31 cellular contexts compared by ENCODE assay signal in the genomic region with DNA sequence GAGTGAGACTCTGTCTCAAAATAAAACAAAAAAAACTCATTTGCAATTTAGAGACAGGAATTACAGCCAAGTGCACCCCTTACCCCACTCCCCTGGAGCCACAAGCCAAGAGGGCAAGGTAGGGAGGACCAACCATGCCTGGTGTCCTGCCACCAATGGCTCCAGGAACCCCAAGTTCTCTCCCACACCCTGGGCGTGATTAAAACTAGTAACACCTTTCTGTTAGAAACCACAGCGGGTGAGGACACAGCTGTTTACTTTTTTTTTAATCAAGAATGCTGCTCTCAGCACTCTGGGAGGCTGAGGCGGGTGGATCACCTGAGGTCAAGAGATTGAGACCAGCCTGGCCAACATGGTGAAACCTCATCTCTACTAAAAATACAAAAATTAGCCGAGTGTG. TPM values are rescaled to one million over a fixed set of nuclear protein-coding genes. Genes with fewer than 3 reads are reported as not detected.
DNase-seq lines count a peak whose midpoint lies in the region; ATAC-seq, FAIRE-seq and TF ChIP-seq lines count a peak whose summit lies in the region.
"Had no signal": no experiment of that assay in that cellular context is flagged by ENCODE, and none has a peak within 500 bp of the region (broad histone marks: within the 10 kb centered on the region; RNA-seq: fewer than 3 reads in every experiment).

No MANE protein-coding gene starts in this region.

- H3K4me3 Mint-ChIP-seq in activated CD4-positive, alpha-beta T cell treated with anti-CD3 and anti-CD28 coated beads, Interleukin-2, amount 10 ng/mL, durations not matched to agents 7 days and 5 days, result no peak overlapping the region
- peak overlapping the region; percentile 43 for H3K4me3 Mint-ChIP-seq in T-helper 17 cell
- H3K4me3 Mint-ChIP-seq in naive thymus-derived CD8-positive, alpha-beta T cell, result peak overlapping the region in 7 of 10 donors; percentile 5 to 75 (median 19)
- H3K4me3 Mint-ChIP-seq: stimulated activated naive CD8-positive, alpha-beta T cell treated with anti-CD3 and anti-CD28 coated beads, Interleukin-15, Interleukin-2, amounts not matched to agents 100 ng/mL and 50 ng/mL, for 24 hours had no signal

- no peaks in the 10 kb centered on the region for H3K27me3 Mint-ChIP-seq in activated CD4-positive, alpha-beta T cell treated with anti-CD3 and anti-CD28 coated beads, Interleukin-2, amount 10 ng/mL, durations not matched to agents 7 days and 5 days
- no peaks in the 10 kb centered on the region for H3K27me3 Mint-ChIP-seq in T-helper 17 cell
- no peaks in the 10 kb centered on the region for H3K27me3 Mint-ChIP-seq in naive thymus-derived CD8-positive, alpha-beta T cell
- H3K27me3 Mint-ChIP-seq: stimulated activated naive CD8-positive, alpha-beta T cell treated with anti-CD3 and anti-CD28 coated beads, Interleukin-15, Interleukin-2, amounts not matched to agents 100 ng/mL and 50 ng/mL, for 24 hours had no signal

- no peaks in the 10 kb centered on the region for H3K27me3 ChIP-seq in small intestine (ENCODE audit: control insufficient read depth in 2 of 2, insufficient read depth in 2 of 2, low read length in 2 of 2)
- H3K27me3 ChIP-seq: right atrium auricular region, spleen, testis had no signal

- no peak for DNase-seq in activated CD4-positive, alpha-beta T cell treated with anti-CD3 and anti-CD28 coated beads, Interleukin-2, amount 10 ng/mL, durations not matched to agents 7 days and 5 days
- DNase-seq in activated CD4-positive, alpha-beta T cell treated with anti-CD3 and anti-CD28 coated beads for 48 hours, result no peak
- DNase-seq in GM12865 (ENCODE audit: low read depth) (peak; percentile 45), T-helper 17 cell (no peak), KBM-7 (no peak), small intestine (no peak)
- DNase-seq in naive thymus-derived CD8-positive, alpha-beta T cell, result no peak
- DNase-seq: activated CD4-positive, alpha-beta T cell treated with anti-CD3 and anti-CD28 coated beads for 1 hour; activated T-cell treated with anti-CD3 and anti-CD28 coated beads, Interleukin-2, amount 50 U/mL, for 48 hours; cortex of kidney; effector memory CD4-positive, alpha-beta T cell; glutamatergic neuron; H7; Karpas-422; left ventricle myocardium inferior; mesenchymal stem cell; MV-4-11; NCI-H1436; NCI-H446; NCI-H774; spleen; stimulated activated CD4-positive, alpha-beta T cell treated with anti-CD3 and anti-CD28 coated beads, Interleukin-2, amount 100 ng/mL, for 24 hours; testis had no signal

- no peak overlapping the region for H3K4me3 ChIP-seq in GM12865 (ENCODE audit: low read depth, low read length)
- H3K4me3 ChIP-seq in small intestine (ENCODE audit: low read depth in 1 of 2, low read length in 2 of 2), result no peak overlapping the region
- H3K4me3 ChIP-seq: left ventricle myocardium inferior, right atrium auricular region, SK-N-MC, spleen, testis had no signal

- H3K9me3 ChIP-seq in T-helper 17 cell (ENCODE audit: control insufficient read depth, low read length, poor library complexity, severe bottlenecking) (no peaks in the 10 kb centered on the region), small intestine (ENCODE audit: control insufficient read depth, low read depth) (no peaks in the 10 kb centered on the region)
- H3K9me3 ChIP-seq: left ventricle myocardium inferior, right atrium auricular region, spleen, testis had no signal

- POLR2A ChIA-PET in activated CD4-positive, alpha-beta T cell treated with anti-CD3 and anti-CD28 coated beads, Interleukin-2, amount 10 ng/mL, durations not matched to agents 7 days and 5 days (lab: Charles Lee), result no interaction called here
- POLR2A ChIA-PET in naive thymus-derived CD8-positive, alpha-beta T cell (lab: Charles Lee), result interaction anchor here (1.0 kb wide), 1 partner anchor 10 kb away, joined by 3 read pairs; no protein-coding TSS in a partner anchor

- WGBS in small intestine, 3 donors, result 65 to 71% (median 71%) methylated on average over 4 of the region's 4 CpGs

- CTCF ChIA-PET in activated CD4-positive, alpha-beta T cell treated with anti-CD3 and anti-CD28 coated beads, Interleukin-2, amount 10 ng/mL, durations not matched to agents 7 days and 5 days (lab: Charles Lee), result no interaction called here

- no peaks in the 10 kb centered on the region for H3K36me3 ChIP-seq in small intestine (ENCODE audit: control insufficient read depth in 2 of 2, insufficient read depth in 2 of 2, low read length in 2 of 2)
- H3K36me3 ChIP-seq: left ventricle myocardium inferior, right atrium auricular region, spleen had no signal

- in situ Hi-C loops in KBM-7 (cut with MboI; ENCODE audit: low pct_unique_long_range_greater_than_20kb, low sequenced_read_pairs), result no loop called here

- H3K9me3 Mint-ChIP-seq in activated CD4-positive, alpha-beta T cell treated with anti-CD3 and anti-CD28 coated beads, Interleukin-2, amount 10 ng/mL, durations not matched to agents 7 days and 5 days, result no peaks in the 10 kb centered on the region
- H3K9me3 Mint-ChIP-seq in naive thymus-derived CD8-positive, alpha-beta T cell, result no peaks in the 10 kb centered on the region
- H3K9me3 Mint-ChIP-seq: stimulated activated naive CD8-positive, alpha-beta T cell treated with anti-CD3 and anti-CD28 coated beads, Interleukin-15, Interleukin-2, amounts not matched to agents 100 ng/mL and 50 ng/mL, for 24 hours had no signal

- FAIRE-seq in small intestine (lab: Jason Lieb, UNC), result no peak
- FAIRE-seq: GM12891, keratinocyte, TTC549, urothelium cell line had no signal

- peaks cover 7% of the 10 kb centered on the region for H3K36me3 Mint-ChIP-seq in activated CD4-positive, alpha-beta T cell treated with anti-CD3 and anti-CD28 coated beads, Interleukin-2, amount 10 ng/mL, durations not matched to agents 7 days and 5 days (ENCODE audit: low read depth)
- H3K36me3 Mint-ChIP-seq in T-helper 17 cell (ENCODE audit: low read depth), result no peaks in the 10 kb centered on the region
- H3K36me3 Mint-ChIP-seq in naive thymus-derived CD8-positive, alpha-beta T cell, result peaks cover 0 to 5% (median 0%) of the 10 kb centered on the region in 3 donors

- H3K4me1 Mint-ChIP-seq in activated CD4-positive, alpha-beta T cell treated with anti-CD3 and anti-CD28 coated beads, Interleukin-2, amount 10 ng/mL, durations not matched to agents 7 days and 5 days, result peaks cover 79% of the 10 kb centered on the region
- H3K4me1 Mint-ChIP-seq in T-helper 17 cell, result peaks cover 51% of the 10 kb centered on the region
- H3K4me1 Mint-ChIP-seq in naive thymus-derived CD8-positive, alpha-beta T cell, result peaks cover 35 to 85% (median 81%) of the 10 kb centered on the region in 4 donors

- no peak overlapping the region for H3K27ac ChIP-seq in small intestine (ENCODE audit: low read depth in 1 of 2, low read length in 1 of 2)
- H3K27ac ChIP-seq: right atrium auricular region, SK-N-MC, testis had no signal

- H3K27ac Mint-ChIP-seq in activated CD4-positive, alpha-beta T cell treated with anti-CD3 and anti-CD28 coated beads, Interleukin-2, amount 10 ng/mL, durations not matched to agents 7 days and 5 days, result peak overlapping the region; percentile 79
- H3K27ac Mint-ChIP-seq in T-helper 17 cell, result no peak overlapping the region
- peak overlapping the region in 4 of 10 donors; percentile 1 to 53 (median 42) for H3K27ac Mint-ChIP-seq in naive thymus-derived CD8-positive, alpha-beta T cell
- H3K27ac Mint-ChIP-seq: stimulated activated naive CD8-positive, alpha-beta T cell treated with anti-CD3 and anti-CD28 coated beads, Interleukin-15, Interleukin-2, amounts not matched to agents 100 ng/mL and 50 ng/mL, for 24 hours had no signal

- ATAC-seq in T-helper 17 cell (no peak), GM18868 (IDR thresholded peaks at IDR 0.05; ENCODE audit: unreplicated experiment) (no peak)
- no peak for ATAC-seq in naive thymus-derived CD8-positive, alpha-beta T cell

- TF ChIP-seq CTCF in GM12865 (IDR thresholded peaks at IDR 0.05; ENCODE audit: insufficient read depth, low read depth, low read length, missing control alignments), result no peak

- H3K4me1 ChIP-seq in small intestine (ENCODE audit: control insufficient read depth in 2 of 2, insufficient read depth in 1 of 2, low read depth in 1 of 2, low read length in 1 of 2), result peaks cover 9 to 12% of the 10 kb centered on the region in 2 donors

RNA-seq across cellular contexts. Expression of gene ANKRD11, which starts 38.1 kb away (rescaled TPM):
- 100 to 1,000 TPM; 158 to 178 TPM for total RNA-seq in activated CD4-positive, alpha-beta T cell treated with anti-CD3 and anti-CD28 coated beads, Interleukin-2, amount 10 ng/mL, durations not matched to agents 7 days and 5 days
- 100 to 1,000 TPM; 197 to 251 TPM for total RNA-seq in T-helper 17 cell
- 100 to 1,000 TPM; 326 to 328 TPM for total RNA-seq in naive thymus-derived CD8-positive, alpha-beta T cell
- polyA plus RNA-seq in naive thymus-derived CD8-positive, alpha-beta T cell, result 10 to 100 TPM in 2 of 3 donors, 1 to 10 TPM in 1; 8.9 to 61.1 (median 13.9) TPM
- 10 to 100 TPM; 48.4 to 72.1 (median 59.0) TPM for polyA plus RNA-seq in small intestine

RNA-seq across cellular contexts. Expression of gene SPG7, which starts 56.0 kb away (rescaled TPM):
- total RNA-seq in activated CD4-positive, alpha-beta T cell treated with anti-CD3 and anti-CD28 coated beads, Interleukin-2, amount 10 ng/mL, durations not matched to agents 7 days and 5 days, result 100 to 1,000 TPM in 1 of 2 experiments, 10 to 100 TPM in 1; 88.3 to 101 TPM
- total RNA-seq in T-helper 17 cell, result 100 to 1,000 TPM; 140 to 154 TPM
- 100 to 1,000 TPM; 164 to 169 TPM for total RNA-seq in naive thymus-derived CD8-positive, alpha-beta T cell
- 10 to 100 TPM; 44.8 to 58.2 (median 44.9) TPM for polyA plus RNA-seq in naive thymus-derived CD8-positive, alpha-beta T cell
- 100 to 1,000 TPM in 2 of 3 donors, 10 to 100 TPM in 1; 89.1 to 245 (median 222) TPM for polyA plus RNA-seq in small intestine
